ENCODE assay signal across 8 cellular contexts in genomic region chr11:66856496-66857233, GRCh38. TPM values are rescaled to one million over a fixed set of nuclear protein-coding genes. Genes with fewer than 3 reads are reported as not detected.
DNase-seq lines count a peak whose midpoint lies in the region; ATAC-seq and TF ChIP-seq lines count a peak whose summit lies in the region.

TSS of gene LRFN4 (plus strand) at chr11:66857064. CDS start at chr11:66857745, 681 bp downstream.

- peak within 1 kb of the TSS; percentile 99 for H3K27ac ChIP-seq in Panc1 (ENCODE audit: low read length)
- H3K27ac ChIP-seq in body of pancreas: peak within 1 kb of the TSS; percentile 35 to 88 (median 80)

- BruUV-seq in Panc1 (replicated peaks; lab: Mats Ljungman, UMichigan): no TSS peak

- ATAC-seq in GM18520 (IDR thresholded peaks at IDR 0.05; ENCODE audit: unreplicated experiment) (peak; percentile 6), HG03066 (IDR thresholded peaks at IDR 0.05; ENCODE audit: low read depth, unreplicated experiment) (peak; percentile 33), Panc1 (peak; percentile 62), body of pancreas (peak; percentile 54), sciatic nerve (peak; percentile 12)

- H3K9me3 ChIP-seq in Panc1 (ENCODE audit: control insufficient read depth, insufficient read depth, low read depth, low read length) (no peaks in the 10 kb centered on the region), body of pancreas (no peaks in the 10 kb centered on the region), iPS-15b (ENCODE audit: control insufficient read depth, insufficient read depth, low read length) (no peaks in the 10 kb centered on the region)

- H3K4me3 ChIP-seq in BJ (ENCODE audit: low read depth, low read length) (peak within 1 kb of the TSS; percentile 87), Panc1 (ENCODE audit: low read depth in 2 of 2, low read length in 2 of 2) (peak within 1 kb of the TSS; percentile 77 to 79), body of pancreas (peak within 1 kb of the TSS; percentile 30 to 55), iPS-15b (ENCODE audit: low read depth, low read length) (peak within 1 kb of the TSS; percentile 73)

- intact Hi-C loops in Panc1 (cut with micrococcal nuclease; ENCODE audit: unreplicated experiment): no loop called here
- intact Hi-C loops in body of pancreas (cut with DNase I): no loop called here
- intact Hi-C loops in sciatic nerve (cut with DNase I): no loop called here

- peaks cover 6% of the 10 kb centered on the region for H3K36me3 ChIP-seq in BJ (ENCODE audit: control insufficient read depth, insufficient read depth, low read length)
- H3K36me3 ChIP-seq in Panc1 (ENCODE audit: control insufficient read depth, insufficient read depth, low read length): no peaks in the 10 kb centered on the region
- H3K36me3 ChIP-seq in body of pancreas (replicated peaks in 1 of 2; ENCODE audit: insufficient read depth in 1 of 2, low read depth in 2 of 2): no peaks in the 10 kb centered on the region
- peaks cover 10% of the 10 kb centered on the region for H3K36me3 ChIP-seq in iPS-15b (ENCODE audit: control insufficient read depth, insufficient read depth, low read length)

- peaks cover 22% of the 10 kb centered on the region for H3K4me1 ChIP-seq in Panc1 (ENCODE audit: control insufficient read depth, insufficient read depth, low read length)
- H3K4me1 ChIP-seq in body of pancreas: peaks cover 9% of the 10 kb centered on the region
- peaks cover 4% of the 10 kb centered on the region for H3K4me1 ChIP-seq in iPS-15b (ENCODE audit: control insufficient read depth, insufficient read depth, low read length)

- CTCF ChIA-PET in BJ (lab: Yijun Ruan, JAX): interaction anchor here (1.1 kb wide), 1 partner anchor 94 kb away, joined by 3 read pairs; no protein-coding TSS in a partner anchor
- CTCF ChIA-PET in Panc1 (lab: Charles Lee): interaction anchor here (0.6 kb wide), 1 partner anchor 791 kb away, joined by 7 read pairs; no protein-coding TSS in a partner anchor

- POLR2A ChIA-PET in BJ (lab: Charles Lee) (interaction anchor here (0.6 to 1.3 kb wide), 2 partner anchors 13 to 255 kb away, joined by 4 to 7 read pairs; no protein-coding TSS in a partner anchor), Panc1 (lab: Charles Lee) (interaction anchor here (0.6 to 1.0 kb wide), 2 partner anchors 13 to 128 kb away, joined by 5 to 8 read pairs; no protein-coding TSS in a partner anchor)

- H3K27me3 ChIP-seq in BJ (ENCODE audit: control insufficient read depth, insufficient read depth, low read length) (no peaks in the 10 kb centered on the region), Panc1 (ENCODE audit: control insufficient read depth, insufficient read depth, low read length) (no peaks in the 10 kb centered on the region), body of pancreas (no peaks in the 10 kb centered on the region), iPS-15b (ENCODE audit: control insufficient read depth, insufficient read depth, low read length) (no peaks in the 10 kb centered on the region)

- in situ Hi-C loops in Panc1 (cut with HindIII; ENCODE audit: low pct_unique_long_range_greater_than_20kb, low sequenced_read_pairs): no loop called here

- TF ChIP-seq CTCF in BJ (IDR thresholded peaks at IDR 0.05; ENCODE audit: insufficient read depth, low read depth, low read length): no peak
- TF ChIP-seq CTCF in Panc1 (IDR thresholded peaks at IDR 0.05): no peak
- no peak for TF ChIP-seq CTCF in body of pancreas (IDR thresholded peaks at IDR 0.05)

- no peak for TF ChIP-seq POLR2A in body of pancreas (IDR thresholded peaks at IDR 0.05)

- WGBS in body of pancreas, 2 donors: 1% methylated on average over 80 of the region's 103 CpGs; no CpG with 5 or more reads in 1 of the 2 donors

- DNase-seq in BJ (ENCODE audit: low read depth) (no peak), Panc1 (ENCODE audit: low read depth, low spot score) (no peak), body of pancreas (no peak), sciatic nerve (ENCODE audit: low spot score) (peak; percentile 72), LoVo (ENCODE audit: low spot score) (no peak)

- H3K9ac ChIP-seq in iPS-15b (ENCODE audit: low read depth, low read length): peak within 1 kb of the TSS; percentile 81

RNA-seq across cellular contexts. Expression of gene LRFN4, which starts in this region (rescaled TPM):
- 14.2 and 15.8 TPM in 2 replicates for polyA plus RNA-seq in BJ (2011; rRNA removed)
- 5.6 and 6.3 TPM in 2 replicates for polyA minus RNA-seq in BJ (2011; rRNA and poly(A)+ RNA removed)
- 56.7 TPM for total RNA-seq in Panc1 (2021; ENCODE audit: unreplicated experiment)
- polyA plus RNA-seq in Panc1 (2012; ENCODE audit: insufficient read length): 63.5 TPM
- 1 to 10 TPM; 2.3 to 3.0 TPM for total RNA-seq in body of pancreas
- total RNA-seq in sciatic nerve: 14.5 TPM

Comparison
In these comparisons a context has a peak if more than half of its experiments do, and no peak if none do; other contexts are left out.
1. ATAC-seq: peak in every context shown above with its lines; median percentile 62 in Panc1; 54 in body of pancreas; 33 in HG03066; 12 in sciatic nerve; 6 in GM18520.